ENCODE assay signal across 1 cellular context in the genomic region with DNA sequence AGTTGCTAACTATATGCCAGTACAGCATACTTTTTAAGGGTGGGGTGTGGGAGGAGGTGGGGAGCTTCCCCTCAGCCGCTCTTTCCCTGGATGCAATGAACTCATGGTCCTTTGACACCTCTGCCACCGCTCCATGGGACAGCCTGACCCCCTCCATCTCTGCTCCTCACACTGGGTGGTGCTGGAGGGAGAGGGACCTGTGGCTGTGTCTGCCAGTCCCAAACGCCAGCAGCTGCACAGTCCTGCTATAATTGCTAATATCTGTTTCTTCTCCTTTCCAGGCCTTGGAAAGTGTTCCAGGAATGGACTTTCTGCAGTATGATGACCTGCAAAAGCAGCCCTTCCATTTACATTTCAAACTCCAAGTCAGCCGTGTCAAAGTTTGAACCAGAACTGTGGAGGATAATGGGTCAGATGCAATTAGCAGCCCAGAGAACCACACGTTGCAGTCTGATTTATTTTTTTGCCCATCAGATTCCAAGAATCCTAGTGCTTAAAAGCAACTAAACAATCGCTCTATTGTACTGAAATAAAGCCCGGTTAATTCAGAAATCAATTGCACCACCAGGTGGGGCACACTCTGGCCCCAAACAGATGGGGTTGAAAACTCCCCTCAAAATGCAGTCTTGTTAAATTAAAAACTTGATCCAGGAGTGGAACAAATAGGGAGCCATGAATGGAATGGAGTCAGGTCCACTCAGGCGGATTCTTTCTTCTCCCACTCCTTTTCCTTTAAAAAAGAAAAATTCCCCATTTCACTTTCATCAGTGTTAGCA.
TF ChIP-seq lines count a peak whose summit lies in the region.

No MANE protein-coding gene starts in this region.

TF ChIP-seq in HepG2, 621 proteins besides CTCF, POLR2A, EP300 and RAD21:
- TF ChIP-seq FOXM1 (CRISPR knock-in tag; IDR thresholded peaks at IDR 0.05) (no peak), ARID3A (IDR thresholded peaks at IDR 0.05; ENCODE audit: low read depth, low read length) (no peak), HNRNPH1 (optimal IDR thresholded peaks at IDR 0.05; ENCODE audit: low read depth, low read length) (no peak), PTBP1 (IDR thresholded peaks at IDR 0.05; ENCODE audit: low read depth, low read length, poor library complexity, severe bottlenecking) (no peak), ZMYM4 (CRISPR knock-in tag; IDR thresholded peaks at IDR 0.05) (no peak), KDM3A (CRISPR knock-in tag; IDR thresholded peaks at IDR 0.05; ENCODE audit: low read depth) (no peak), PBX3 (CRISPR knock-in tag; IDR thresholded peaks at IDR 0.05; ENCODE audit: borderline replicate concordance) (no peak), ZNF496 (CRISPR knock-in tag; IDR thresholded peaks at IDR 0.05; ENCODE audit: insufficient replicate concordance) (no peak)
- TF ChIP-seq, protein P1, sequence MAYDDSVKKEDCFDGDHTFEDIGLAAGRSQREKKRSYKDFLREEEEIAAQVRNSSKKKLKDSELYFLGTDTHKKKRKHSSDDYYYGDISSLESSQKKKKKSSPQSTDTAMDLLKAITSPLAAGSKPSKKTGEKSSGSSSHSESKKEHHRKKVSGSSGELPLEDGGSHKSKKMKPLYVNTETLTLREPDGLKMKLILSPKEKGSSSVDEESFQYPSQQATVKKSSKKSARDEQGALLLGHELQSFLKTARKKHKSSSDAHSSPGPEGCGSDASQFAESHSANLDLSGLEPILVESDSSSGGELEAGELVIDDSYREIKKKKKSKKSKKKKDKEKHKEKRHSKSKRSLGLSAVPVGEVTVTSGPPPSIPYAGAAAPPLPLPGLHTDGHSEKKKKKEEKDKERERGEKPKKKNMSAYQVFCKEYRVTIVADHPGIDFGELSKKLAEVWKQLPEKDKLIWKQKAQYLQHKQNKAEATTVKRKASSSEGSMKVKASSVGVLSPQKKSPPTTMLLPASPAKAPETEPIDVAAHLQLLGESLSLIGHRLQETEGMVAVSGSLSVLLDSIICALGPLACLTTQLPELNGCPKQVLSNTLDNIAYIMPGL (CRISPR knock-in tag; IDR thresholded peaks at IDR 0.05; ENCODE audit: borderline replicate concordance in 1 of 2, low read depth in 1 of 2), result no peak
- TF ChIP-seq, protein P2, sequence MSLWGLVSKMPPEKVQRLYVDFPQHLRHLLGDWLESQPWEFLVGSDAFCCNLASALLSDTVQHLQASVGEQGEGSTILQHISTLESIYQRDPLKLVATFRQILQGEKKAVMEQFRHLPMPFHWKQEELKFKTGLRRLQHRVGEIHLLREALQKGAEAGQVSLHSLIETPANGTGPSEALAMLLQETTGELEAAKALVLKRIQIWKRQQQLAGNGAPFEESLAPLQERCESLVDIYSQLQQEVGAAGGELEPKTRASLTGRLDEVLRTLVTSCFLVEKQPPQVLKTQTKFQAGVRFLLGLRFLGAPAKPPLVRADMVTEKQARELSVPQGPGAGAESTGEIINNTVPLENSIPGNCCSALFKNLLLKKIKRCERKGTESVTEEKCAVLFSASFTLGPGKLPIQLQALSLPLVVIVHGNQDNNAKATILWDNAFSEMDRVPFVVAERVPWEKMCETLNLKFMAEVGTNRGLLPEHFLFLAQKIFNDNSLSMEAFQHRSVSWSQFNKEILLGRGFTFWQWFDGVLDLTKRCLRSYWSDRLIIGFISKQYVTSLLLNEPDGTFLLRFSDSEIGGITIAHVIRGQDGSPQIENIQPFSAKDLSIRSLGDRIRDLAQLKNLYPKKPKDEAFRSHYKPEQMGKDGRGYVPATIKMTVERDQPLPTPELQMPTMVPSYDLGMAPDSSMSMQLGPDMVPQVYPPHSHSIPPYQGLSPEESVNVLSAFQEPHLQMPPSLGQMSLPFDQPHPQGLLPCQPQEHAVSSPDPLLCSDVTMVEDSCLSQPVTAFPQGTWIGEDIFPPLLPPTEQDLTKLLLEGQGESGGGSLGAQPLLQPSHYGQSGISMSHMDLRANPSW (CRISPR knock-in tag; IDR thresholded peaks at IDR 0.05; ENCODE audit: borderline replicate concordance), result no peak
- TF ChIP-seq, protein P3, sequence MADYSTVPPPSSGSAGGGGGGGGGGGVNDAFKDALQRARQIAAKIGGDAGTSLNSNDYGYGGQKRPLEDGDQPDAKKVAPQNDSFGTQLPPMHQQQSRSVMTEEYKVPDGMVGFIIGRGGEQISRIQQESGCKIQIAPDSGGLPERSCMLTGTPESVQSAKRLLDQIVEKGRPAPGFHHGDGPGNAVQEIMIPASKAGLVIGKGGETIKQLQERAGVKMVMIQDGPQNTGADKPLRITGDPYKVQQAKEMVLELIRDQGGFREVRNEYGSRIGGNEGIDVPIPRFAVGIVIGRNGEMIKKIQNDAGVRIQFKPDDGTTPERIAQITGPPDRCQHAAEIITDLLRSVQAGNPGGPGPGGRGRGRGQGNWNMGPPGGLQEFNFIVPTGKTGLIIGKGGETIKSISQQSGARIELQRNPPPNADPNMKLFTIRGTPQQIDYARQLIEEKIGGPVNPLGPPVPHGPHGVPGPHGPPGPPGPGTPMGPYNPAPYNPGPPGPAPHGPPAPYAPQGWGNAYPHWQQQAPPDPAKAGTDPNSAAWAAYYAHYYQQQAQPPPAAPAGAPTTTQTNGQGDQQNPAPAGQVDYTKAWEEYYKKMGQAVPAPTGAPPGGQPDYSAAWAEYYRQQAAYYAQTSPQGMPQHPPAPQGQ (CRISPR knock-in tag; IDR thresholded peaks at IDR 0.05; ENCODE audit: borderline replicate concordance), result no peak
- TF ChIP-seq, protein P4, sequence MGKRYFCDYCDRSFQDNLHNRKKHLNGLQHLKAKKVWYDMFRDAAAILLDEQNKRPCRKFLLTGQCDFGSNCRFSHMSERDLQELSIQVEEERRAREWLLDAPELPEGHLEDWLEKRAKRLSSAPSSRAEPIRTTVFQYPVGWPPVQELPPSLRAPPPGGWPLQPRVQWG (CRISPR knock-in tag; IDR thresholded peaks at IDR 0.05; ENCODE audit: borderline replicate concordance, low read depth), result no peak
